ENCODE assay signal across 1 cellular context in the genomic region with DNA sequence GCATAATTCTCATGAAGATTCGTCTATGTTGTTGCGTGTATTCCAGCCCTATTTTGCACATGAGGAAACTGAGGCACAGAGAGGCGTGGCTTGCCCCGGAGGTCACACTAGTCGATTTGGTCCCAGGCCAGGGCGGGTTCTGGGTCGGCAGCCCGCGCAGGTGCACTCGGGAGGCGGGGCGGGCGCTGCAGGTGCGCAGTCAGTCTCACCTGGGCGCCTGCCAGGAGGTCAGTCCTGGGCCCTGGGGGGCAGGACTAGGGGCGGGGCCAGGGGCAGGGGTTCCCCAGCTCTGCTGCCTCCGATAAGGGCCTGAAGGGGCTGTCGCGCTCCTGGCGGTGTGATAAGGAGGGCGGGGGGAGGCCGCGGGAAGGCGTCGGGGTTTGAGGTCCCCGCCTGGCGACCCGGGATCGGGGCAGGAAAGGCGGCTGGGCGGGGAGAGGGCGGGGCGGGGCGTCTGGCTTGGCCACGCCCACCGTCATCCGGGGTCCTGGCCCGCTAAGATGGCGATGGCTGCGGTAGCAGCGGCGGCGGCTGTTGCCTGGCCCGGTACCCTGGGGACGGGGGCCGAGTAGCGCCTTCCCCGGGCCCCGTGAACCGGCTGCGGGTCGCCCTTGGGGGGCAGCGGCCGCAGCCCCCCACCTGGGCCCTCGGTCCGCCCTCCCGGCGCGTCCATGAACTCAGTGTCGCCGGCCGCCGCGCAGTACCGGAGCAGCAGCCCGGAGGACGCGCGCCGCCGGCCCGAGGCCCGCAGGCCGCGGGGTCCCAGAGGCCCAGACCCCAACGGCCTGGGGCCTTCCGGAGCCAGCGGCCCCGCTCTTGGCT.
TF ChIP-seq lines count a peak whose summit lies in the region.

A gene (plus strand): TSS at position 485 of the 822 bp plus-strand sequence. CDS start 187 bp downstream, at position 672.

TF ChIP-seq in HEK293, 187 proteins besides CTCF, POLR2A, EP300 and RAD21 (continued from another document):
- TF ChIP-seq KLF16 (tag by site-specific recombination; IDR thresholded peaks at IDR 0.05), result peak; percentile 42; the same call in 1 of the 2 replicates
- TF ChIP-seq ZFHX2 (tag by site-specific recombination; conservative IDR thresholded peaks at IDR 0.05), result no peak
- no peak for TF ChIP-seq ZNF76 (tag by site-specific recombination; IDR thresholded peaks at IDR 0.05; ENCODE audit: borderline replicate concordance, low read depth)
- TF ChIP-seq ZNF660 (tag by site-specific recombination; IDR thresholded peaks at IDR 0.05), result peak; percentile 73
- TF ChIP-seq ZNF776 (tag by site-specific recombination; IDR thresholded peaks at IDR 0.05; ENCODE audit: borderline replicate concordance), result no peak
- TF ChIP-seq ZNF561 (tag by site-specific recombination; IDR thresholded peaks at IDR 0.05; ENCODE audit: borderline replicate concordance), result peak; percentile 34; the same call in 1 of the 2 replicates
- TF ChIP-seq, protein P1, sequence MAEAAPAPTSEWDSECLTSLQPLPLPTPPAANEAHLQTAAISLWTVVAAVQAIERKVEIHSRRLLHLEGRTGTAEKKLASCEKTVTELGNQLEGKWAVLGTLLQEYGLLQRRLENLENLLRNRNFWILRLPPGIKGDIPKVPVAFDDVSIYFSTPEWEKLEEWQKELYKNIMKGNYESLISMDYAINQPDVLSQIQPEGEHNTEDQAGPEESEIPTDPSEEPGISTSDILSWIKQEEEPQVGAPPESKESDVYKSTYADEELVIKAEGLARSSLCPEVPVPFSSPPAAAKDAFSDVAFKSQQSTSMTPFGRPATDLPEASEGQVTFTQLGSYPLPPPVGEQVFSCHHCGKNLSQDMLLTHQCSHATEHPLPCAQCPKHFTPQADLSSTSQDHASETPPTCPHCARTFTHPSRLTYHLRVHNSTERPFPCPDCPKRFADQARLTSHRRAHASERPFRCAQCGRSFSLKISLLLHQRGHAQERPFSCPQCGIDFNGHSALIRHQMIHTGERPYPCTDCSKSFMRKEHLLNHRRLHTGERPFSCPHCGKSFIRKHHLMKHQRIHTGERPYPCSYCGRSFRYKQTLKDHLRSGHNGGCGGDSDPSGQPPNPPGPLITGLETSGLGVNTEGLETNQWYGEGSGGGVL (tag by site-specific recombination; IDR thresholded peaks at IDR 0.05), result 0 out of 2 replicates have a peak, but pooled peaks have one; percentile 26
- TF ChIP-seq ZFP69B (tag by site-specific recombination; IDR thresholded peaks at IDR 0.05), result no peak
- no peak for TF ChIP-seq ZNF530 (tag by site-specific recombination; IDR thresholded peaks at IDR 0.05; ENCODE audit: low read depth)
- TF ChIP-seq, protein P2, sequence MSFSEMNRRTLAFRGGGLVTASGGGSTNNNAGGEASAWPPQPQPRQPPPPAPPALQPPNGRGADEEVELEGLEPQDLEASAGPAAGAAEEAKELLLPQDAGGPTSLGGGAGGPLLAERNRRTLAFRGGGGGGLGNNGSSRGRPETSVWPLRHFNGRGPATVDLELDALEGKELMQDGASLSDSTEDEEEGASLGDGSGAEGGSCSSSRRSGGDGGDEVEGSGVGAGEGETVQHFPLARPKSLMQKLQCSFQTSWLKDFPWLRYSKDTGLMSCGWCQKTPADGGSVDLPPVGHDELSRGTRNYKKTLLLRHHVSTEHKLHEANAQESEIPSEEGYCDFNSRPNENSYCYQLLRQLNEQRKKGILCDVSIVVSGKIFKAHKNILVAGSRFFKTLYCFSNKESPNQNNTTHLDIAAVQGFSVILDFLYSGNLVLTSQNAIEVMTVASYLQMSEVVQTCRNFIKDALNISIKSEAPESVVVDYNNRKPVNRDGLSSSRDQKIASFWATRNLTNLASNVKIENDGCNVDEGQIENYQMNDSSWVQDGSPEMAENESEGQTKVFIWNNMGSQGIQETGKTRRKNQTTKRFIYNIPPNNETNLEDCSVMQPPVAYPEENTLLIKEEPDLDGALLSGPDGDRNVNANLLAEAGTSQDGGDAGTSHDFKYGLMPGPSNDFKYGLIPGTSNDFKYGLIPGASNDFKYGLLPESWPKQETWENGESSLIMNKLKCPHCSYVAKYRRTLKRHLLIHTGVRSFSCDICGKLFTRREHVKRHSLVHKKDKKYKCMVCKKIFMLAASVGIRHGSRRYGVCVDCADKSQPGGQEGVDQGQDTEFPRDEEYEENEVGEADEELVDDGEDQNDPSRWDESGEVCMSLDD (tag by site-specific recombination; IDR thresholded peaks at IDR 0.05), result 0 out of 2 replicates have a peak, but pooled peaks have one; percentile 67
- TF ChIP-seq HOXA7 (CRISPR knock-in tag; IDR thresholded peaks at IDR 0.05; ENCODE audit: borderline replicate concordance), result no peak
- TF ChIP-seq, protein P3, sequence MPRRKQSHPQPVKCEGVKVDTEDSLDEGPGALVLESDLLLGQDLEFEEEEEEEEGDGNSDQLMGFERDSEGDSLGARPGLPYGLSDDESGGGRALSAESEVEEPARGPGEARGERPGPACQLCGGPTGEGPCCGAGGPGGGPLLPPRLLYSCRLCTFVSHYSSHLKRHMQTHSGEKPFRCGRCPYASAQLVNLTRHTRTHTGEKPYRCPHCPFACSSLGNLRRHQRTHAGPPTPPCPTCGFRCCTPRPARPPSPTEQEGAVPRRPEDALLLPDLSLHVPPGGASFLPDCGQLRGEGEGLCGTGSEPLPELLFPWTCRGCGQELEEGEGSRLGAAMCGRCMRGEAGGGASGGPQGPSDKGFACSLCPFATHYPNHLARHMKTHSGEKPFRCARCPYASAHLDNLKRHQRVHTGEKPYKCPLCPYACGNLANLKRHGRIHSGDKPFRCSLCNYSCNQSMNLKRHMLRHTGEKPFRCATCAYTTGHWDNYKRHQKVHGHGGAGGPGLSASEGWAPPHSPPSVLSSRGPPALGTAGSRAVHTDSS (tag by site-specific recombination; IDR thresholded peaks at IDR 0.05), result no peak
- peak; percentile 68 for TF ChIP-seq YY1 (tag by site-specific recombination; IDR thresholded peaks at IDR 0.05)
- TF ChIP-seq, protein P4, sequence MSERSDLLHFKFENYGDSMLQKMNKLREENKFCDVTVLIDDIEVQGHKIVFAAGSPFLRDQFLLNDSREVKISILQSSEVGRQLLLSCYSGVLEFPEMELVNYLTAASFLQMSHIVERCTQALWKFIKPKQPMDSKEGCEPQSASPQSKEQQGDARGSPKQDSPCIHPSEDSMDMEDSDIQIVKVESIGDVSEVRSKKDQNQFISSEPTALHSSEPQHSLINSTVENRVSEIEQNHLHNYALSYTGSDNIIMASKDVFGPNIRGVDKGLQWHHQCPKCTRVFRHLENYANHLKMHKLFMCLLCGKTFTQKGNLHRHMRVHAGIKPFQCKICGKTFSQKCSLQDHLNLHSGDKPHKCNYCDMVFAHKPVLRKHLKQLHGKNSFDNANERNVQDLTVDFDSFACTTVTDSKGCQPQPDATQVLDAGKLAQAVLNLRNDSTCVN (tag by site-specific recombination; optimal IDR thresholded peaks at IDR 0.05), result peak; percentile 22
- TF ChIP-seq, protein P5, sequence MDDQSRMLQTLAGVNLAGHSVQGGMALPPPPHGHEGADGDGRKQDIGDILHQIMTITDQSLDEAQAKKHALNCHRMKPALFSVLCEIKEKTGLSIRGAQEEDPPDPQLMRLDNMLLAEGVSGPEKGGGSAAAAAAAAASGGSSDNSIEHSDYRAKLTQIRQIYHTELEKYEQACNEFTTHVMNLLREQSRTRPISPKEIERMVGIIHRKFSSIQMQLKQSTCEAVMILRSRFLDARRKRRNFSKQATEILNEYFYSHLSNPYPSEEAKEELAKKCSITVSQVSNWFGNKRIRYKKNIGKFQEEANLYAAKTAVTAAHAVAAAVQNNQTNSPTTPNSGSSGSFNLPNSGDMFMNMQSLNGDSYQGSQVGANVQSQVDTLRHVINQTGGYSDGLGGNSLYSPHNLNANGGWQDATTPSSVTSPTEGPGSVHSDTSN (CRISPR knock-in tag; IDR thresholded peaks at IDR 0.05), result peak; percentile 66
- TF ChIP-seq ZEB2 (tag by site-specific recombination; IDR thresholded peaks at IDR 0.05), result peak; percentile 74; the same call in 1 of the 2 replicates
- TF ChIP-seq, protein P6, sequence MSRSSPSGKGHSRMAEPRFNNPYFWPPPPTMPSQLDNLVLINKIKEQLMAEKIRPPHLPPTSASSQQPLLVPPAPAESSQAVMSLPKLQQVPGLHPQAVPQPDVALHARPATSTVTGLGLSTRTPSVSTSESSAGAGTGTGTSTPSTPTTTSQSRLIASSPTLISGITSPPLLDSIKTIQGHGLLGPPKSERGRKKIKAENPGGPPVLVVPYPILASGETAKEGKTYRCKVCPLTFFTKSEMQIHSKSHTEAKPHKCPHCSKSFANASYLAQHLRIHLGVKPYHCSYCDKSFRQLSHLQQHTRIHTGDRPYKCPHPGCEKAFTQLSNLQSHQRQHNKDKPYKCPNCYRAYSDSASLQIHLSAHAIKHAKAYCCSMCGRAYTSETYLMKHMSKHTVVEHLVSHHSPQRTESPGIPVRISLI (tag by site-specific recombination; IDR thresholded peaks at IDR 0.05), result no peak
TF ChIP-seq in HEK293: peak in this region for 25.
